Comparison of ENCODE assay signal across 16 cellular contexts in genomic region chr5:79938468-79938867, GRCh38. TPM values are rescaled to one million over a fixed set of nuclear protein-coding genes. Genes with fewer than 3 reads are reported as not detected.
DNase-seq lines count a peak whose midpoint lies in the region; ATAC-seq, FAIRE-seq and TF ChIP-seq lines count a peak whose summit lies in the region.
"Had no signal": no experiment of that assay in that cellular context is flagged by ENCODE, and none has a peak within 500 bp of the region (broad histone marks: within the 10 kb centered on the region; RNA-seq: fewer than 3 reads in every experiment).

No MANE protein-coding gene starts in this region.

- peak; percentile 80 for FAIRE-seq in bronchial epithelial cell (lab: Jason Lieb, UNC)
- FAIRE-seq: D721Med had no signal

- peak; percentile 81 to 84 for ATAC-seq in activated naive CD4-positive, alpha-beta T cell treated with anti-CD3 and anti-CD28 coated beads, Interleukin-2, amount 50 U/mL, for 72 hours

- CTCF ChIA-PET in RWPE1 (lab: Yijun Ruan, JAX), result interaction anchor here (0.6 to 0.7 kb wide), 2 partner anchors 75 to 262 kb away, joined by 3 to 4 read pairs; no protein-coding TSS in a partner anchor

- DNase-seq in activated naive CD4-positive, alpha-beta T cell treated with anti-CD3 and anti-CD28 coated beads, Interleukin-2, amount 50 U/mL, for 72 hours (ENCODE audit: low spot score in 2 of 2), result peak in 1 of 2 donors; percentile 6
- no peak for DNase-seq in activated naive CD4-positive, alpha-beta T cell treated with Interleukin-2 at 50 U/mL for 16 hours
- DNase-seq in RWPE1 (ENCODE audit: low spot score) (peak; percentile 48), bronchial epithelial cell (ENCODE audit: low read depth) (peak; percentile 94), mesenteric fat pad (ENCODE audit: low spot score) (no peak), GOT3 (lab: John Stamatoyannopoulos, UW) (no peak), GM10266 (ENCODE audit: extremely low spot score) (no peak)
- DNase-seq: anterior cingulate cortex, esophagus squamous epithelium, NCI-H1417, NCI-H510A, occipital lobe, sigmoid colon had no signal

- no peak overlapping the region for H3K4me3 Mint-ChIP-seq in stimulated activated naive CD8-positive, alpha-beta T cell treated with anti-CD3 and anti-CD28 coated beads, Interleukin-15, Interleukin-2, amounts not matched to agents 100 ng/mL and 50 ng/mL, for 24 hours

- H3K36me3 Mint-ChIP-seq in activated naive CD4-positive, alpha-beta T cell treated with anti-CD3 and anti-CD28 coated beads, Interleukin-2, amount 50 U/mL, for 72 hours, result no peaks in the 10 kb centered on the region
- H3K36me3 Mint-ChIP-seq in stimulated activated naive CD8-positive, alpha-beta T cell treated with anti-CD3 and anti-CD28 coated beads, Interleukin-15, Interleukin-2, amounts not matched to agents 100 ng/mL and 50 ng/mL, for 24 hours (ENCODE audit: low read depth), result no peaks in the 10 kb centered on the region

- no peaks in the 10 kb centered on the region for H3K36me3 ChIP-seq in bronchial epithelial cell (ENCODE audit: control insufficient read depth, insufficient read depth, low read length)
- H3K36me3 ChIP-seq: esophagus squamous epithelium, sigmoid colon had no signal

- H3K9me3 Mint-ChIP-seq in activated naive CD4-positive, alpha-beta T cell treated with anti-CD3 and anti-CD28 coated beads, Interleukin-2, amount 50 U/mL, for 72 hours, result no peaks in the 10 kb centered on the region
- H3K9me3 Mint-ChIP-seq in stimulated activated naive CD8-positive, alpha-beta T cell treated with anti-CD3 and anti-CD28 coated beads, Interleukin-15, Interleukin-2, amounts not matched to agents 100 ng/mL and 50 ng/mL, for 24 hours, result no peaks in the 10 kb centered on the region

- no peak overlapping the region for H3K4me3 ChIP-seq in bronchial epithelial cell (ENCODE audit: low read depth, low read length)
- H3K4me3 ChIP-seq: coronary artery, esophagus squamous epithelium, sigmoid colon had no signal

- H3K27ac ChIP-seq in RWPE1, result peak overlapping the region; percentile 31
- H3K27ac ChIP-seq: coronary artery, sigmoid colon had no signal

- peak overlapping the region in 1 of 2 donors; percentile 56 for H3K27ac Mint-ChIP-seq in activated naive CD4-positive, alpha-beta T cell treated with anti-CD3 and anti-CD28 coated beads, Interleukin-2, amount 50 U/mL, for 72 hours
- peak overlapping the region; percentile 32 for H3K27ac Mint-ChIP-seq in stimulated activated naive CD8-positive, alpha-beta T cell treated with anti-CD3 and anti-CD28 coated beads, Interleukin-15, Interleukin-2, amounts not matched to agents 100 ng/mL and 50 ng/mL, for 24 hours

- H3K4me1 Mint-ChIP-seq in stimulated activated naive CD8-positive, alpha-beta T cell treated with anti-CD3 and anti-CD28 coated beads, Interleukin-15, Interleukin-2, amounts not matched to agents 100 ng/mL and 50 ng/mL, for 24 hours (ENCODE audit: low read depth), result peaks cover 6% of the 10 kb centered on the region

- POLR2A ChIA-PET in RWPE1 (lab: Yijun Ruan, JAX; ENCODE audit: low non-redundant PET), result no interaction called here

- no peaks in the 10 kb centered on the region for H3K27me3 ChIP-seq in bronchial epithelial cell (ENCODE audit: control insufficient read depth, insufficient read depth, low read length)
- H3K27me3 ChIP-seq: esophagus squamous epithelium, sigmoid colon had no signal

- no peaks in the 10 kb centered on the region for H3K27me3 Mint-ChIP-seq in stimulated activated naive CD8-positive, alpha-beta T cell treated with anti-CD3 and anti-CD28 coated beads, Interleukin-15, Interleukin-2, amounts not matched to agents 100 ng/mL and 50 ng/mL, for 24 hours

- TF ChIP-seq CTCF in RWPE1 (conservative IDR thresholded peaks at IDR 0.05; ENCODE audit: low read depth) (no peak), bronchial epithelial cell (IDR thresholded peaks at IDR 0.05; ENCODE audit: insufficient read depth, low read length, severe bottlenecking) (no peak), GM10266 (IDR thresholded peaks at IDR 0.05; ENCODE audit: control insufficient read depth, insufficient read depth, low read depth, missing control alignments) (no peak)

RNA-seq across cellular contexts. Expression of gene MTX3, which starts 52.6 kb away (rescaled TPM):
- 10 to 100 TPM; 10.4 to 23.4 TPM for total RNA-seq in activated naive CD4-positive, alpha-beta T cell treated with anti-CD3 and anti-CD28 coated beads, Interleukin-2, amount 50 U/mL, for 72 hours
- 17.3 and 22.1 TPM in 2 replicates for total RNA-seq in bronchial epithelial cell
- 13.0 TPM for total RNA-seq in mesenteric fat pad

Comparison
In these comparisons a context has a peak if more than half of its experiments do, and no peak if none do; other contexts are left out.
1. DNase-seq: peak in RWPE1 (single experiment) and bronchial epithelial cell (single experiment); none in activated naive CD4-positive, alpha-beta T cell treated with Interleukin-2 at 50 U/mL for 16 hours (single experiment), mesenteric fat pad (single experiment), GOT3 (single experiment) and GM10266 (single experiment).